In the genomic region with DNA sequence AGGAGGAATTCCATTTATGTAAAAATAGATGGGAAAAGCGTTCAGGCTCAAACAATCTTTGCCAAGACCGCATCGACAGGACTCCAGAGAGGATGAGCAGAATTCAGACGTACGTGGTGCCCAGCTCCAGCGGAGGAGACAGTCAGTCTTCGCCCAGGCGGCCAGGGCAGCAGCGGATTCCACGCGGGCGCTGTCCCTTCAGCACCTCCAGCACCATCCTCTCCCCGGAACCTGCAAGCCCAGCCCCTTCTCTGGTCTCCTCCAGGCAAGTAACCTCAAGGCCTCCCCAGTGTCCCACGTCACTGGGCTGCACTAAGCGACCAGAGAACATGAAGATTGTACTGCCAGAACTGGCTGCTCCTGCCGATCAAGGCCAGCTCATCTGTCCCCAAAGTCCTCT, we compare ENCODE assay signal across 13 cellular contexts. TPM values are rescaled to one million over a fixed set of nuclear protein-coding genes. Genes with fewer than 3 reads are reported as not detected.
A peak's percentile ranks its signal among the peaks of the same experiment; 100 is the strongest.
DNase-seq lines count a peak whose midpoint lies in the region; ATAC-seq, FAIRE-seq and TF ChIP-seq lines count a peak whose summit lies in the region.
"Had no signal": no experiment of that assay in that cellular context is flagged by ENCODE, and none has a peak within 500 bp of the region (broad histone marks: within the 10 kb centered on the region; RNA-seq: fewer than 3 reads in every experiment).

No MANE protein-coding gene starts in this region.

- H3K36me3 ChIP-seq in GM12878 (ENCODE audit: control insufficient read depth in 2 of 2, insufficient read depth in 2 of 2, low read length in 1 of 2) = no peaks in the 10 kb centered on the region
- H3K36me3 ChIP-seq in left lung = no peaks in the 10 kb centered on the region

- no peak for TF ChIP-seq POLR2A in GM12878 (IDR thresholded peaks at IDR 0.05; ENCODE audit: low read depth, low read length)

- no peak for TF ChIP-seq RAD21 in GM12878 (IDR thresholded peaks at IDR 0.05; ENCODE audit: insufficient read depth, low read depth, low read length)

- CTCF ChIA-PET in GM12878 (lab: Yijun Ruan, JAX) = no interaction called here

- no peak overlapping the region for H3K4me2 ChIP-seq in GM12878 (ENCODE audit: control insufficient read depth, insufficient read depth)

- no peak overlapping the region for H3K27ac ChIP-seq in GM12878 (ENCODE audit: control insufficient read depth, insufficient read depth)
- no peak overlapping the region for H3K27ac ChIP-seq in left lung

- DNase-seq in COLO829 (ENCODE audit: low spot score) (peak; percentile 48), HK-2 (ENCODE audit: unreplicated experiment) (peak; percentile 58), GM12878 (ENCODE audit: low read depth, low spot score) (no peak), left lung (no peak), SKM-1 (lab: John Stamatoyannopoulos, UW; ENCODE audit: unreplicated experiment) (no peak), SW 1271 (lab: John Stamatoyannopoulos, UW) (no peak)
- DNase-seq: kidney, NCI-H510A treated with DMSO at 0.1 percent for 48 hours, right cardiac atrium had no signal

- FAIRE-seq in GM12878 (lab: Jason Lieb, UNC) = no peak
- FAIRE-seq: endometrium, G401.6, kidney had no signal

- BruUV-seq in GM12878 (replicated peaks; lab: Mats Ljungman, UMichigan) = no TSS peak

- ATAC-seq in GM12878 = no peak; the same call in 1 of the 3 replicates
- peak; percentile 45 for ATAC-seq in left lung
- ATAC-seq in GM19463 (IDR thresholded peaks at IDR 0.05; ENCODE audit: unreplicated experiment) = no peak
- ATAC-seq in HG02884 (IDR thresholded peaks at IDR 0.05; ENCODE audit: unreplicated experiment) = no peak

- no peak overlapping the region for H3K9ac ChIP-seq in GM12878 (ENCODE audit: control insufficient read depth, insufficient read depth, low read length)

- intact Hi-C loops in GM12878 (cut with micrococcal nuclease; ENCODE audit: unreplicated experiment) = no loop called here
- intact Hi-C loops in left lung (cut with DNase I) = no loop called here

- H3K9me3 ChIP-seq in GM12878 (replicated peaks; ENCODE audit: control insufficient read depth, insufficient read depth, low read length) (no peaks in the 10 kb centered on the region), left lung (no peaks in the 10 kb centered on the region)

- in situ Hi-C loops in GM12878 (cut with MboI) = no loop called here

- POLR2A ChIA-PET in GM12878 (lab: Charles Lee) = interaction anchor here (0.6 kb wide), 1 partner anchor 129 kb away, joined by 3 read pairs; no protein-coding TSS in a partner anchor

- RAD21 ChIA-PET in GM12878 (lab: Charles Lee; ENCODE audit: unreplicated experiment) = no interaction called here

- no peak for TF ChIP-seq EP300 in GM12878 (IDR thresholded peaks at IDR 0.05; ENCODE audit: borderline replicate concordance in 1 of 2, control insufficient read depth in 1 of 2, low read depth in 2 of 2, low read length in 2 of 2)

- H4K20me1 ChIP-seq in GM12878 (ENCODE audit: control insufficient read depth, insufficient read depth) = no peaks in the 10 kb centered on the region

- TF ChIP-seq CTCF in GM12878 (IDR thresholded peaks at IDR 0.05 in 2 of 3, conservative IDR thresholded peaks at IDR 0.05 in 1 of 3; ENCODE audit: control insufficient read depth in 2 of 3, extremely low read depth in 1 of 3, insufficient read depth in 1 of 3, low read depth in 3 of 3, low read length in 3 of 3) = no peak
- no peak for TF ChIP-seq CTCF in left lung (IDR thresholded peaks at IDR 0.05)

- 30% methylated on average over 16 of the region's 16 CpGs for WGBS in GM12878 (ENCODE audit: insufficient coverage, insufficient replicate concordance, low lambda C conversion rate, missing lambda C conversion rate)

- H3K79me2 ChIP-seq in GM12878 (ENCODE audit: control insufficient read depth, insufficient read depth, low read length) = no peaks in the 10 kb centered on the region

- H3K4me1 ChIP-seq in GM12878 (ENCODE audit: control insufficient read depth, insufficient read depth, low read length) (no peaks in the 10 kb centered on the region), left lung (peaks cover 0 to 14% of the 10 kb centered on the region in 2 donors)

- H3K27me3 ChIP-seq in GM12878 (replicated peaks in 1 of 2; ENCODE audit: control insufficient read depth in 2 of 2, insufficient read depth in 2 of 2, low read length in 1 of 2) (peaks cover 3 to 5% of the 10 kb centered on the region in 2 experiments; a peak in 2 of 4 replicates), left lung (peaks cover 51 to 100% of the 10 kb centered on the region in 2 donors)

- H3K4me3 ChIP-seq in GM12878 = no peak overlapping the region
- no peak overlapping the region for H3K4me3 ChIP-seq in left lung

- SMC1A ChIA-PET in GM12878 (lab: Charles Lee; ENCODE audit: uncharacterized antibody, unreplicated experiment) = no interaction called here

- no peak overlapping the region for H2AFZ ChIP-seq in GM12878 (ENCODE audit: control insufficient read depth, low read depth, low read length)

TF ChIP-seq in GM12878, 131 proteins besides CTCF, POLR2A, EP300 and RAD21 (continues in another document):
- TF ChIP-seq, protein P1, sequence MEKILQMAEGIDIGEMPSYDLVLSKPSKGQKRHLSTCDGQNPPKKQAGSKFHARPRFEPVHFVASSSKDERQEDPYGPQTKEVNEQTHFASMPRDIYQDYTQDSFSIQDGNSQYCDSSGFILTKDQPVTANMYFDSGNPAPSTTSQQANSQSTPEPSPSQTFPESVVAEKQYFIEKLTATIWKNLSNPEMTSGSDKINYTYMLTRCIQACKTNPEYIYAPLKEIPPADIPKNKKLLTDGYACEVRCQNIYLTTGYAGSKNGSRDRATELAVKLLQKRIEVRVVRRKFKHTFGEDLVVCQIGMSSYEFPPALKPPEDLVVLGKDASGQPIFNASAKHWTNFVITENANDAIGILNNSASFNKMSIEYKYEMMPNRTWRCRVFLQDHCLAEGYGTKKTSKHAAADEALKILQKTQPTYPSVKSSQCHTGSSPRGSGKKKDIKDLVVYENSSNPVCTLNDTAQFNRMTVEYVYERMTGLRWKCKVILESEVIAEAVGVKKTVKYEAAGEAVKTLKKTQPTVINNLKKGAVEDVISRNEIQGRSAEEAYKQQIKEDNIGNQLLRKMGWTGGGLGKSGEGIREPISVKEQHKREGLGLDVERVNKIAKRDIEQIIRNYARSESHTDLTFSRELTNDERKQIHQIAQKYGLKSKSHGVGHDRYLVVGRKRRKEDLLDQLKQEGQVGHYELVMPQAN (conservative IDR thresholded peaks at IDR 0.05) = no peak

RNA-seq across cellular contexts. Expression of a gene that starts 2.8 kb away (rescaled TPM):
- total RNA-seq in GM12878 (2013; cell fraction: nucleolus; rRNA removed) = 0.38 TPM in 1 of 2 replicates, not detected in the other
- total RNA-seq in GM12878 (2014; rRNA removed) (not detected in 2 replicates), GM12878 (2014; rRNA removed; fragmentation: Illumina TruSeq; extraction: Trizol) (not detected in 2 replicates), GM12878 (2021) (0.49 TPM in 1 of 2 replicates, not detected in the other), left lung (not detected)
- polyA plus RNA-seq in GM12878 (2011; ENCODE audit: low read depth) = not detected
- polyA plus RNA-seq in GM12878 (2011; rRNA removed) (0.26 TPM in 1 of 2 replicates, not detected in the other), GM12878 (2014; fragmentation: Illumina TruSeq; extraction: Trizol) (not detected in 2 replicates), GM12878 (2014; fragmentation: Nextera tagmentation; extraction: Ambion mirVana) (not detected), GM12878 (2014; rRNA removed) (0.05 and 0.06 TPM in 2 replicates), GM12878 (2016; fragmentation: Nextera tagmentation; extraction: Ambion mirVana) (not detected)
- 0.67 and 0.79 TPM in 2 replicates for polyA plus RNA-seq in GM12878 (2011; cell fraction: cytosol; rRNA removed)
- polyA plus RNA-seq in GM12878 (2011; cell fraction: nucleus; rRNA removed) = 0.34 and 1.1 TPM in 2 replicates
- 0.35 and 0.45 TPM in 2 replicates for polyA plus RNA-seq in GM12878 (2012)
- 0.36 TPM in 1 of 2 replicates, not detected in the other for polyA minus RNA-seq in GM12878 (2011; rRNA and poly(A)+ RNA removed)
- polyA minus RNA-seq in GM12878 (2011; cell fraction: cytosol; rRNA and poly(A)+ RNA removed) = not detected in 2 replicates
- not detected in 2 replicates for polyA minus RNA-seq in GM12878 (2011; cell fraction: nucleus; rRNA and poly(A)+ RNA removed)

RNA-seq across cellular contexts. Expression of a gene that starts 23.7 kb away (rescaled TPM):
- not detected in 2 replicates for total RNA-seq in GM12878 (2013; cell fraction: nucleolus; rRNA removed)
- total RNA-seq in GM12878 (2014; rRNA removed) (not detected in 2 replicates), GM12878 (2014; rRNA removed; fragmentation: Illumina TruSeq; extraction: Trizol) (not detected in 2 replicates), GM12878 (2021) (0.56 and 0.74 TPM in 2 replicates), left lung (under 1 TPM; 0.47 to 0.50 TPM)
- polyA plus RNA-seq in GM12878 (2011; ENCODE audit: low read depth) = not detected
- polyA plus RNA-seq in GM12878 (2011; rRNA removed) (not detected in 2 replicates), GM12878 (2014; fragmentation: Illumina TruSeq; extraction: Trizol) (not detected in 2 replicates), GM12878 (2014; fragmentation: Nextera tagmentation; extraction: Ambion mirVana) (not detected), GM12878 (2014; rRNA removed) (not detected in 2 replicates), GM12878 (2016; fragmentation: Nextera tagmentation; extraction: Ambion mirVana) (not detected)
- polyA plus RNA-seq in GM12878 (2011; cell fraction: cytosol; rRNA removed) = 0.04 TPM in 1 of 2 replicates, not detected in the other
- polyA plus RNA-seq in GM12878 (2011; cell fraction: nucleus; rRNA removed) = 0.13 TPM in 1 of 2 replicates, not detected in the other
- 0.50 and 0.77 TPM in 2 replicates for polyA plus RNA-seq in GM12878 (2012)
- not detected in 2 replicates for polyA minus RNA-seq in GM12878 (2011; rRNA and poly(A)+ RNA removed)
- not detected in 2 replicates for polyA minus RNA-seq in GM12878 (2011; cell fraction: cytosol; rRNA and poly(A)+ RNA removed)
- not detected in 2 replicates for polyA minus RNA-seq in GM12878 (2011; cell fraction: nucleus; rRNA and poly(A)+ RNA removed)

RNA-seq across cellular contexts. Expression of a gene that starts 45.4 kb away (rescaled TPM):
- 19.4 and 22.6 TPM in 2 replicates for total RNA-seq in GM12878 (2013; cell fraction: nucleolus; rRNA removed)
- total RNA-seq in GM12878 (2014; rRNA removed) (36.8 and 47.6 TPM in 2 replicates), GM12878 (2014; rRNA removed; fragmentation: Illumina TruSeq; extraction: Trizol) (3.2 and 5.1 TPM in 2 replicates), GM12878 (2021) (154 TPM in 2 replicates), left lung (100 to 1,000 TPM; 233 to 662 TPM)
- polyA plus RNA-seq in GM12878 (2011; ENCODE audit: low read depth) = 9.0 TPM
- polyA plus RNA-seq in GM12878 (2011; rRNA removed) (0.72 and 1.5 TPM in 2 replicates), GM12878 (2014; fragmentation: Illumina TruSeq; extraction: Trizol) (5.2 TPM in 1 of 2 replicates, not detected in the other), GM12878 (2014; fragmentation: Nextera tagmentation; extraction: Ambion mirVana) (1 to 10 TPM in 1 of 2 experiments, under 1 TPM in 1; 0.32 to 2.8 TPM), GM12878 (2014; rRNA removed) (77.6 and 87.7 TPM in 2 replicates), GM12878 (2016; fragmentation: Nextera tagmentation; extraction: Ambion mirVana) (10 to 100 TPM; 40.3 to 42.9 TPM)
- polyA plus RNA-seq in GM12878 (2011; cell fraction: cytosol; rRNA removed) = 6.2 and 8.5 TPM in 2 replicates
- polyA plus RNA-seq in GM12878 (2011; cell fraction: nucleus; rRNA removed) = 12.2 and 16.6 TPM in 2 replicates
- polyA plus RNA-seq in GM12878 (2012) = 103 and 151 TPM in 2 replicates
- polyA minus RNA-seq in GM12878 (2011; rRNA and poly(A)+ RNA removed) = 0.95 and 4.6 TPM in 2 replicates
- 33.7 and 62.3 TPM in 2 replicates for polyA minus RNA-seq in GM12878 (2011; cell fraction: cytosol; rRNA and poly(A)+ RNA removed)
- 11.4 and 14.4 TPM in 2 replicates for polyA minus RNA-seq in GM12878 (2011; cell fraction: nucleus; rRNA and poly(A)+ RNA removed)

Comparison
In these comparisons a context has a peak if more than half of its experiments do, and no peak if none do; other contexts are left out.
1. DNase-seq: peak in COLO829 (single experiment) and HK-2 (single experiment); none in GM12878 (single experiment), left lung (0 of 2), SKM-1 (single experiment) and SW 1271 (0 of 2).